ENCODE assay signal across 1 cellular context in the genomic region with DNA sequence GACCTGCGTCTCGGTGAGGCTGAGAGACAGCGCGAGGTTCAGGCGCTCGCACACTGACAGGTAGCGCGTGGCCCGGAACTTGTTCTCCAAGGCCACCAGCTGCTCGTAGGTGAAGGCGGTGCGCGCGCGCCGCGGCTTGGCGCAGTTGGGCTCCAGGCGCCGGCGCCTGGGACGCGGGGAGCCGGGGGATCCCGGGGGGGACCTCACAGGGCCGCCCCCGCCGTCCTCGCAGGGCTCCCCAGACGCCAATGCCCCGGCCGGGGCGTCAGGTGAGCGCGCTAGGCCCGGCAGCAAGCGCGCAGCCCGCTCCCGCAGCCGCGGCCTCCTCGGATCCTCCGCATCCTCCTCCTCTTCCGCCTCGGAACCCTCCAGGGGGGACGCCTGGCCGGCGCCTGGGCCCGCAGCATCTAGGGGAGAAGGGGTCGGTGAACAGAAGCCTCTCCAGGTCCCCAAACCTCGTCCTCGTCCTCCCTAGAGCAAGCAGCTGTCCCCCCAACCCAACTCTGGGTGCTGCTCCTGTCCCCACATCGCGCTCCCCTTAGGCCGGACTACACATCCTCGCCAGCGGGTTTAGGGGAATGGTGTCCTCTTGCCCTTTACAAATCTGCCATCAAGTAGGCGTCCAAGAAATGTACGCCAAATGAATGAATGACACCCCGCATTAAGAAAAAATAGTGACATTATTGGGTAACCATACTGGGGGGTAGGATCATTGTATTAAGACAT.
TF ChIP-seq lines count a peak whose summit lies in the region.

No MANE protein-coding gene starts in this region.

TF ChIP-seq in GM12878, 131 proteins besides CTCF, POLR2A, EP300 and RAD21:
- TF ChIP-seq RBBP5 (conservative IDR thresholded peaks at IDR 0.05) = no peak
- TF ChIP-seq, protein P1, sequence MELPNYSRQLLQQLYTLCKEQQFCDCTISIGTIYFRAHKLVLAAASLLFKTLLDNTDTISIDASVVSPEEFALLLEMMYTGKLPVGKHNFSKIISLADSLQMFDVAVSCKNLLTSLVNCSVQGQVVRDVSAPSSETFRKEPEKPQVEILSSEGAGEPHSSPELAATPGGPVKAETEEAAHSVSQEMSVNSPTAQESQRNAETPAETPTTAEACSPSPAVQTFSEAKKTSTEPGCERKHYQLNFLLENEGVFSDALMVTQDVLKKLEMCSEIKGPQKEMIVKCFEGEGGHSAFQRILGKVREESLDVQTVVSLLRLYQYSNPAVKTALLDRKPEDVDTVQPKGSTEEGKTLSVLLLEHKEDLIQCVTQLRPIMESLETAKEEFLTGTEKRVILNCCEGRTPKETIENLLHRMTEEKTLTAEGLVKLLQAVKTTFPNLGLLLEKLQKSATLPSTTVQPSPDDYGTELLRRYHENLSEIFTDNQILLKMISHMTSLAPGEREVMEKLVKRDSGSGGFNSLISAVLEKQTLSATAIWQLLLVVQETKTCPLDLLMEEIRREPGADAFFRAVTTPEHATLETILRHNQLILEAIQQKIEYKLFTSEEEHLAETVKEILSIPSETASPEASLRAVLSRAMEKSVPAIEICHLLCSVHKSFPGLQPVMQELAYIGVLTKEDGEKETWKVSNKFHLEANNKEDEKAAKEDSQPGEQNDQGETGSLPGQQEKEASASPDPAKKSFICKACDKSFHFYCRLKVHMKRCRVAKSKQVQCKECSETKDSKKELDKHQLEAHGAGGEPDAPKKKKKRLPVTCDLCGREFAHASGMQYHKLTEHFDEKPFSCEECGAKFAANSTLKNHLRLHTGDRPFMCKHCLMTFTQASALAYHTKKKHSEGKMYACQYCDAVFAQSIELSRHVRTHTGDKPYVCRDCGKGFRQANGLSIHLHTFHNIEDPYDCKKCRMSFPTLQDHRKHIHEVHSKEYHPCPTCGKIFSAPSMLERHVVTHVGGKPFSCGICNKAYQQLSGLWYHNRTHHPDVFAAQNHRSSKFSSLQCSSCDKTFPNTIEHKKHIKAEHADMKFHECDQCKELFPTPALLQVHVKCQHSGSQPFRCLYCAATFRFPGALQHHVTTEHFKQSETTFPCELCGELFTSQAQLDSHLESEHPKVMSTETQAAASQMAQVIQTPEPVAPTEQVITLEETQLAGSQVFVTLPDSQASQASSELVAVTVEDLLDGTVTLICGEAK (IDR thresholded peaks at IDR 0.05; ENCODE audit: borderline replicate concordance) = no peak
- peak; percentile 29 for TF ChIP-seq SUZ12 (IDR thresholded peaks at IDR 0.05; ENCODE audit: unreplicated experiment)
- TF ChIP-seq RAD51 (IDR thresholded peaks at IDR 0.05) = no peak
- TF ChIP-seq NRF1 (conservative IDR thresholded peaks at IDR 0.05; ENCODE audit: low read depth, low read length) = no peak
